10 cellular contexts compared by ENCODE assay signal in the genomic region with DNA sequence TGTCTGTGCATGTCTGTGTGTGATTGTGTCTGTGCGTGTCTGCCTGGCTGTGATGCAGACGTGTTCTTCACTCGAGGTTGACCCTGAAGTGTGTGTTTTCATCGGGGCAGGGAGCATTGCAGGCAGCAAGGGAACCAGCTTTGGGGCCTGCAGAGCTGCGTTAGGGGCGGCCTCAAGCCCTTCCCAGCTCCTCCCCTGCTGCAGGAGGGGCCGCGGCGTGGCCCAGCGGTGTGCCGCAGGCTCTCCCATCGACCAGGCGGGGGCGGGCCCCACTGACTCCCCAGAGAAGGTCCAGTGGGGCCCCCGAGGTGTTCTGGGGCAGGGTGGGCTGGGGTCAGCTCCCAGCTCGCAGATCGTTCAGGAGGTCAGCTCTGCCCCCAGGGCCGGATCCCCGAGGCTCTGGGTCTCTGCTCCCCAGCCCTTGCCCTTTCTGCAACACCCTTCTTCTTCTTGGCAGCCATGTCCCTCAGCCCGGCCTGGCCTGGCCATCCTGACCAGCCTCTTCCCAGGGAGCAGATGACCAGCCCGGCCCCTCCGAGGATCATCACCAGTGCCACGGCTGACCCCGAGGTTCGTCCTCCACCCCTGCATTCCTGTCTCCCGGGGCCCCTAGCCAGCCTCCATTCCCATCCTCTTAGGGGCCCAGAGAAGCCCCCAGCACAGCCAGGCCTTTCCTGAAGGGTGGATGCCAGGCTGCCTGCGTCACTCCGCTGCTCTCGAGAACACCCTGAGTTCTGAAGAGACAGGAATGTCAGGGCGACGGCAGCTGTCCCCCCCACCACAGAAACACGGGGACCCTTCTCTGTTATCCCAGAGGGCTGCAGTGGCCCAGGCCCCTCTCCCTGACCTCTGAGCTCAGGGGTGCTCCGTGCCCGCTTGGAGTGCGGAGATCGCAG. TPM values are rescaled to one million over a fixed set of nuclear protein-coding genes. Genes with fewer than 3 reads are reported as not detected.
DNase-seq lines count a peak whose midpoint lies in the region; ATAC-seq, FAIRE-seq and TF ChIP-seq lines count a peak whose summit lies in the region.
"Had no signal": no experiment of that assay in that cellular context is flagged by ENCODE, and none has a peak within 500 bp of the region (broad histone marks: within the 10 kb centered on the region; RNA-seq: fewer than 3 reads in every experiment).

No MANE protein-coding gene starts in this region.

- no peaks in the 10 kb centered on the region for H3K9me3 Mint-ChIP-seq in natural killer cell
- H3K9me3 Mint-ChIP-seq: activated T-cell treated with anti-CD3 and anti-CD28 coated beads, Interleukin-2, amount 50 U/mL, for 72 hours had no signal

- H3K27ac ChIP-seq in BLaER1 treated with 17β-estradiol and CSF1 and Interleukin-3, amounts not matched to agents 10 nM and 100 nM: no peak overlapping the region
- H3K27ac ChIP-seq in coronary artery: no peak overlapping the region

- intact Hi-C loops in natural killer cell (cut with micrococcal nuclease): no loop called here

- H4K20me1 ChIP-seq in BLaER1 treated with 17β-estradiol and CSF1 and Interleukin-3, amounts not matched to agents 10 nM and 100 nM: peaks cover 0 to 4% (median 0%) of the 10 kb centered on the region in 11 experiments; a peak in 1 of 22 replicates

- no peaks in the 10 kb centered on the region for H3K9me3 ChIP-seq in BLaER1 treated with 17β-estradiol and CSF1 and Interleukin-3, amounts not matched to agents 10 nM and 100 nM (replicated peaks in 1 of 11)

- H3K27ac Mint-ChIP-seq in natural killer cell: no peak overlapping the region
- H3K27ac Mint-ChIP-seq: activated T-cell treated with anti-CD3 and anti-CD28 coated beads, Interleukin-2, amount 50 U/mL, for 72 hours had no signal

- no peaks in the 10 kb centered on the region for H3K4me1 Mint-ChIP-seq in natural killer cell

- H3K27me3 ChIP-seq in BLaER1 treated with 17β-estradiol and CSF1 and Interleukin-3, amounts not matched to agents 10 nM and 100 nM: peaks cover 0 to 21% (median 0%) of the 10 kb centered on the region in 11 experiments; a peak in 8 of 22 replicates

- H3K9ac ChIP-seq in BLaER1 treated with 17β-estradiol and CSF1 and Interleukin-3, amounts not matched to agents 10 nM and 100 nM: peak overlapping the region in 4 of 11 experiments; percentile 10 to 52 (median 39); a peak in 3 of 22 replicates

- no peak overlapping the region for H3K4me3 Mint-ChIP-seq in natural killer cell
- H3K4me3 Mint-ChIP-seq: activated T-cell treated with anti-CD3 and anti-CD28 coated beads, Interleukin-2, amount 50 U/mL, for 72 hours had no signal

- no peaks in the 10 kb centered on the region for H3K36me3 ChIP-seq in BLaER1 treated with 17β-estradiol and CSF1 and Interleukin-3, amounts not matched to agents 10 nM and 100 nM

- peaks cover 14 to 71% (median 54%) of the 10 kb centered on the region in 10 experiments; a peak in 18 of 20 replicates for H3K4me1 ChIP-seq in BLaER1 treated with 17β-estradiol and CSF1 and Interleukin-3, amounts not matched to agents 10 nM and 100 nM

- no peak overlapping the region for H3K4me3 ChIP-seq in BLaER1 treated with 17β-estradiol and CSF1 and Interleukin-3, amounts not matched to agents 10 nM and 100 nM
- H3K4me3 ChIP-seq in coronary artery: peak overlapping the region; percentile 52

- peak overlapping the region; percentile 19 to 59 (median 37); a peak in 18 of 22 replicates for H3K4me2 ChIP-seq in BLaER1 treated with 17β-estradiol and CSF1 and Interleukin-3, amounts not matched to agents 10 nM and 100 nM

- H3K27me3 Mint-ChIP-seq in natural killer cell (ENCODE audit: low read depth in 2 of 2): no peaks in the 10 kb centered on the region

- no peaks in the 10 kb centered on the region for H3K36me3 Mint-ChIP-seq in natural killer cell

- FAIRE-seq in RCC 7860 (lab: Jason Lieb, UNC): no peak

- ATAC-seq in HG02798 (IDR thresholded peaks at IDR 0.05; ENCODE audit: poor library complexity, unreplicated experiment) (peak; percentile 60), natural killer cell (peak; percentile 67 to 84 (median 76))

- TF ChIP-seq CTCF in coronary artery (IDR thresholded peaks at IDR 0.05): no peak
- TF ChIP-seq CTCF in natural killer cell (IDR thresholded peaks at IDR 0.05): no peak

- no peak for DNase-seq in coronary artery (ENCODE audit: low spot score)
- DNase-seq in natural killer cell: no peak
- no peak for DNase-seq in RCC 7860 (ENCODE audit: low spot score)
- no peak for DNase-seq in SIG-M5 (lab: John Stamatoyannopoulos, UW)
- DNase-seq in activated CD4-positive, CD25-positive, alpha-beta regulatory T cell treated with anti-CD3 and anti-CD28 coated beads, Interleukin-2, amount 50 U/mL, for 72 hours: no peak
- no peak for DNase-seq in hypothalamus (lab: John Stamatoyannopoulos, UW)
- DNase-seq: activated T-cell treated with anti-CD3 and anti-CD28 coated beads, Interleukin-2, amount 50 U/mL, for 72 hours had no signal

RNA-seq across cellular contexts. Expression of a gene that starts 11.1 kb away (rescaled TPM):
- not detected for total RNA-seq in natural killer cell
- total RNA-seq: activated T-cell treated with anti-CD3 and anti-CD28 coated beads, Interleukin-2, amount 50 U/mL, for 72 hours; temporal lobe had no signal

RNA-seq across cellular contexts. Expression of a gene that starts 27.3 kb away (rescaled TPM):
- total RNA-seq in natural killer cell: not detected

RNA-seq across cellular contexts. Expression of a gene that starts 31.4 kb away (rescaled TPM):
- total RNA-seq in natural killer cell: 1 to 10 TPM in 2 of 3 donors, under 1 TPM in 1; 0.33 to 4.8 (median 4.3) TPM
